In genomic region chr1:95013948-95014574, GRCh38 we compare ENCODE assay signal across 10 cellular contexts. TPM values are rescaled to one million over a fixed set of nuclear protein-coding genes. Genes with fewer than 3 reads are reported as not detected.
A peak's percentile ranks its signal among the peaks of the same experiment; 100 is the strongest.
DNase-seq lines count a peak whose midpoint lies in the region; ATAC-seq and TF ChIP-seq lines count a peak whose summit lies in the region.
"Had no signal": no experiment of that assay in that cellular context is flagged by ENCODE, and none has a peak within 500 bp of the region (broad histone marks: within the 10 kb centered on the region; RNA-seq: fewer than 3 reads in every experiment).

No MANE protein-coding gene starts in this region.

- ATAC-seq in Right ventricle myocardium superior (ENCODE audit: poor library complexity) (peak; percentile 68), GM18873 (IDR thresholded peaks at IDR 0.05; ENCODE audit: low FRiP score, unreplicated experiment) (no peak), GM21528 (IDR thresholded peaks at IDR 0.05; ENCODE audit: low FRiP score, unreplicated experiment) (no peak)
- ATAC-seq in naive thymus-derived CD4-positive, alpha-beta T cell: no peak
- ATAC-seq: natural killer cell treated with Interleukin-12 subunit alpha and Interleukin-12 subunit beta and Interleukin-15 and Interleukin-18, amount 100 ng/mL, for 72 hours had no signal

- TF ChIP-seq CTCF in right atrium auricular region (IDR thresholded peaks at IDR 0.05): no peak
- no peak for TF ChIP-seq CTCF in fibroblast of pulmonary artery (IDR thresholded peaks at IDR 0.05; ENCODE audit: low read length, missing control alignments)
- TF ChIP-seq CTCF in nephron progenitor cell (IDR thresholded peaks at IDR 0.05): no peak

- H3K4me1 Mint-ChIP-seq in nephron progenitor cell: peaks cover 20% of the 10 kb centered on the region
- H3K4me1 Mint-ChIP-seq in naive thymus-derived CD4-positive, alpha-beta T cell: peaks cover 0 to 5% (median 0%) of the 10 kb centered on the region in 7 donors

- no peak overlapping the region for H3K4me3 ChIP-seq in right atrium auricular region
- no peak overlapping the region for H3K4me3 ChIP-seq in fibroblast of pulmonary artery (replicated peaks; ENCODE audit: low read depth, low read length)
- H3K4me3 ChIP-seq in naive thymus-derived CD4-positive, alpha-beta T cell (ENCODE audit: low read length): no peak overlapping the region

- peak overlapping the region in 1 of 2 donors; percentile 66 for H3K27ac ChIP-seq in right atrium auricular region
- H3K27ac ChIP-seq in naive thymus-derived CD4-positive, alpha-beta T cell (ENCODE audit: low read depth, low read length): no peak overlapping the region

- H3K9me3 Mint-ChIP-seq in nephron progenitor cell: no peaks in the 10 kb centered on the region
- no peaks in the 10 kb centered on the region for H3K9me3 Mint-ChIP-seq in naive thymus-derived CD4-positive, alpha-beta T cell
- H3K9me3 Mint-ChIP-seq: natural killer cell treated with Interleukin-12 subunit alpha and Interleukin-12 subunit beta and Interleukin-15 and Interleukin-18, amount 100 ng/mL, for 72 hours had no signal

- H3K4me1 ChIP-seq in right atrium auricular region: peaks cover 0 to 28% of the 10 kb centered on the region in 2 donors
- no peaks in the 10 kb centered on the region for H3K4me1 ChIP-seq in naive thymus-derived CD4-positive, alpha-beta T cell (ENCODE audit: control insufficient read depth in 2 of 2, insufficient read depth in 2 of 2, low read length in 2 of 2)

- H3K27me3 Mint-ChIP-seq in nephron progenitor cell (ENCODE audit: low read depth, poor library complexity): peaks cover 3% of the 10 kb centered on the region
- peaks cover 0 to 4% (median 0%) of the 10 kb centered on the region in 5 donors for H3K27me3 Mint-ChIP-seq in naive thymus-derived CD4-positive, alpha-beta T cell
- H3K27me3 Mint-ChIP-seq: B cell; natural killer cell treated with Interleukin-12 subunit alpha and Interleukin-12 subunit beta and Interleukin-15 and Interleukin-18, amount 100 ng/mL, for 72 hours had no signal

- intact Hi-C loops in Right ventricle myocardium superior (cut with DNase I): loop anchor here (10.0 kb wide), 1 partner anchor 89 kb away; the partner anchor contains the start of gene CNN3
- intact Hi-C loops in naive thymus-derived CD4-positive, alpha-beta T cell (cut with micrococcal nuclease): no loop called here

- POLR2A ChIA-PET in naive thymus-derived CD4-positive, alpha-beta T cell (lab: Charles Lee): no interaction called here

- H3K9me3 ChIP-seq in right atrium auricular region: no peaks in the 10 kb centered on the region
- no peaks in the 10 kb centered on the region for H3K9me3 ChIP-seq in naive thymus-derived CD4-positive, alpha-beta T cell (ENCODE audit: control insufficient read depth in 2 of 3, low read length in 3 of 3)

- DNase-seq in Right ventricle myocardium superior (no peak), right atrium auricular region (ENCODE audit: low spot score) (no peak), fibroblast of pulmonary artery (ENCODE audit: low read depth) (peak; percentile 27), nephron progenitor cell (no peak), 8988T (no peak)
- no peak for DNase-seq in naive thymus-derived CD4-positive, alpha-beta T cell

- H3K27me3 ChIP-seq in right atrium auricular region: no peaks in the 10 kb centered on the region
- no peaks in the 10 kb centered on the region for H3K27me3 ChIP-seq in naive thymus-derived CD4-positive, alpha-beta T cell (ENCODE audit: control insufficient read depth in 2 of 2, insufficient read depth in 2 of 2, low read length in 2 of 2)

- peak overlapping the region; percentile 44 for H3K27ac Mint-ChIP-seq in nephron progenitor cell
- no peak overlapping the region for H3K27ac Mint-ChIP-seq in naive thymus-derived CD4-positive, alpha-beta T cell
- H3K27ac Mint-ChIP-seq: B cell; natural killer cell treated with Interleukin-12 subunit alpha and Interleukin-12 subunit beta and Interleukin-15 and Interleukin-18, amount 100 ng/mL, for 72 hours had no signal

- CTCF ChIA-PET in naive thymus-derived CD4-positive, alpha-beta T cell (lab: Charles Lee): interaction anchor here (1.2 kb wide), 1 partner anchor 159 kb away, joined by 4 read pairs; no protein-coding TSS in a partner anchor

- H3K4me3 Mint-ChIP-seq in nephron progenitor cell: no peak overlapping the region
- H3K4me3 Mint-ChIP-seq in naive thymus-derived CD4-positive, alpha-beta T cell: no peak overlapping the region
- H3K4me3 Mint-ChIP-seq: B cell; natural killer cell treated with Interleukin-12 subunit alpha and Interleukin-12 subunit beta and Interleukin-15 and Interleukin-18, amount 100 ng/mL, for 72 hours had no signal

- H3K36me3 ChIP-seq in right atrium auricular region: no peaks in the 10 kb centered on the region
- H3K36me3 ChIP-seq in naive thymus-derived CD4-positive, alpha-beta T cell (ENCODE audit: control insufficient read depth in 2 of 3, insufficient read depth in 3 of 3, low read length in 3 of 3): no peaks in the 10 kb centered on the region

- H3K36me3 Mint-ChIP-seq in nephron progenitor cell (ENCODE audit: low read depth): no peaks in the 10 kb centered on the region
- H3K36me3 Mint-ChIP-seq in naive thymus-derived CD4-positive, alpha-beta T cell: peaks cover 0 to 19% (median 13%) of the 10 kb centered on the region in 5 donors
- H3K36me3 Mint-ChIP-seq: natural killer cell treated with Interleukin-12 subunit alpha and Interleukin-12 subunit beta and Interleukin-15 and Interleukin-18, amount 100 ng/mL, for 72 hours had no signal

RNA-seq across cellular contexts. Expression of gene ALG14, which starts 58.7 kb away (rescaled TPM):
- total RNA-seq in Right ventricle myocardium superior: 2.9 TPM
- total RNA-seq in right atrium auricular region: under 1 TPM; 0.74 to 0.79 TPM
- 1 to 10 TPM; 1.1 to 2.2 (median 1.5) TPM for total RNA-seq in naive thymus-derived CD4-positive, alpha-beta T cell
- polyA plus RNA-seq in naive thymus-derived CD4-positive, alpha-beta T cell: 1 to 10 TPM; 1.7 to 3.2 TPM
